8 cellular contexts compared by ENCODE assay signal in genomic region chr14:39113685-39114072, GRCh38. TPM values are rescaled to one million over a fixed set of nuclear protein-coding genes. Genes with fewer than 3 reads are reported as not detected.
DNase-seq lines count a peak whose midpoint lies in the region; ATAC-seq, FAIRE-seq and TF ChIP-seq lines count a peak whose summit lies in the region.

No MANE protein-coding gene starts in this region.

- peak overlapping the region; percentile 85 to 94 for H3K4me3 ChIP-seq in Panc1 (ENCODE audit: low read depth in 2 of 2, low read length in 2 of 2)
- peak overlapping the region; percentile 70 to 81 (median 78) for H3K4me3 ChIP-seq in esophagus muscularis mucosa
- H3K4me3 ChIP-seq in trophoblast cell (ENCODE audit: low read depth, low read length) = no peak overlapping the region

- CTCF ChIA-PET in Panc1 (lab: Charles Lee) = no interaction called here

- peak overlapping the region; percentile 98 for H3K27ac ChIP-seq in Panc1 (ENCODE audit: low read length)
- peak overlapping the region; percentile 75 to 87 (median 82) for H3K27ac ChIP-seq in esophagus muscularis mucosa (replicated peaks in 1 of 4)
- no peak overlapping the region for H3K27ac ChIP-seq in trophoblast cell (ENCODE audit: low read depth, low read length)

- no peaks in the 10 kb centered on the region for H3K27me3 ChIP-seq in Panc1 (ENCODE audit: control insufficient read depth, insufficient read depth, low read length)
- no peaks in the 10 kb centered on the region for H3K27me3 ChIP-seq in esophagus muscularis mucosa
- no peaks in the 10 kb centered on the region for H3K27me3 ChIP-seq in trophoblast cell (ENCODE audit: insufficient read depth, low read length)

- 78% methylated on average over 3 of the region's 3 CpGs for WGBS in esophagus muscularis mucosa
- no CpG with 5 or more reads among the region's 3 CpGs for WGBS in trophoblast cell (ENCODE audit: extremely low coverage, insufficient coverage, insufficient read length)

- no peak overlapping the region for H3K18ac ChIP-seq in trophoblast cell (ENCODE audit: low read length)

- FAIRE-seq in G401.6 (lab: Jason Lieb, UNC) = peak; percentile 48

- H4K91ac ChIP-seq in trophoblast cell (ENCODE audit: low read depth, low read length) = no peak overlapping the region

- TF ChIP-seq CTCF in Panc1 (IDR thresholded peaks at IDR 0.05) (no peak), esophagus muscularis mucosa (IDR thresholded peaks at IDR 0.05) (no peak)

- no peak overlapping the region for H2AK5ac ChIP-seq in trophoblast cell (ENCODE audit: low read length)

- peaks cover 3% of the 10 kb centered on the region for H3K36me3 ChIP-seq in Panc1 (ENCODE audit: control insufficient read depth, insufficient read depth, low read length)
- peaks cover 0 to 20% (median 5%) of the 10 kb centered on the region in 4 donors for H3K36me3 ChIP-seq in esophagus muscularis mucosa
- peaks cover 1 to 2% of the 10 kb centered on the region in 2 experiments for H3K36me3 ChIP-seq in trophoblast cell (ENCODE audit: control insufficient read depth in 1 of 2, insufficient read depth in 2 of 2, low read length in 2 of 2)

- peaks cover 2% of the 10 kb centered on the region for H3K79me1 ChIP-seq in trophoblast cell (ENCODE audit: low read length)

- no peak for TF ChIP-seq EP300 in esophagus muscularis mucosa (IDR thresholded peaks at IDR 0.05)

- no peak overlapping the region for H2BK12ac ChIP-seq in trophoblast cell (ENCODE audit: low read length)

- H3K9me3 ChIP-seq in Panc1 (ENCODE audit: control insufficient read depth, insufficient read depth, low read depth, low read length) = no peaks in the 10 kb centered on the region
- H3K9me3 ChIP-seq in esophagus muscularis mucosa = no peaks in the 10 kb centered on the region
- no peaks in the 10 kb centered on the region for H3K9me3 ChIP-seq in trophoblast cell (ENCODE audit: insufficient read depth, low read depth, low read length)

- no peak overlapping the region for H3K9ac ChIP-seq in trophoblast cell (ENCODE audit: low read length)

- no peak overlapping the region for H2BK5ac ChIP-seq in trophoblast cell (ENCODE audit: low read depth, low read length, poor library complexity)

- TF ChIP-seq POLR2A in esophagus muscularis mucosa (IDR thresholded peaks at IDR 0.05; ENCODE audit: low read depth) = no peak

- ATAC-seq in Panc1 (peak; percentile 18; the same call in 1 of the 2 replicates), GM21737 (IDR thresholded peaks at IDR 0.05; ENCODE audit: unreplicated experiment) (no peak)

- in situ Hi-C loops in Panc1 (cut with HindIII; ENCODE audit: low pct_unique_long_range_greater_than_20kb, low sequenced_read_pairs) = no loop called here

- POLR2A ChIA-PET in Panc1 (lab: Charles Lee) = interaction anchor here (0.6 to 0.9 kb wide), 2 partner anchors 10 to 82 kb away, joined by 3 to 7 read pairs; partner anchors contain the start of gene SEC23A

- H3K4me1 ChIP-seq in Panc1 (ENCODE audit: control insufficient read depth, insufficient read depth, low read length) (no peaks in the 10 kb centered on the region; the same call in 1 of the 2 replicates), esophagus muscularis mucosa (peaks cover 12 to 25% (median 16%) of the 10 kb centered on the region in 4 donors), trophoblast cell (ENCODE audit: control insufficient read depth in 1 of 2, insufficient read depth in 2 of 2, low read length in 2 of 2) (no peaks in the 10 kb centered on the region)

- DNase-seq in Panc1 (ENCODE audit: low read depth, low spot score) = no peak
- no peak for DNase-seq in esophagus muscularis mucosa (ENCODE audit: extremely low spot score)
- no peak for DNase-seq in trophoblast cell
- DNase-seq in activated CD8-positive, alpha-beta memory T cell treated with anti-CD3 and anti-CD28 coated beads for 24 hours = no peak
- no peak for DNase-seq in Ammon's horn (ENCODE audit: low spot score)
- DNase-seq in hypothalamus (lab: John Stamatoyannopoulos, UW) = no peak

- H3K79me2 ChIP-seq in trophoblast cell (ENCODE audit: control insufficient read depth, insufficient read depth, low read length, poor library complexity) = no peaks in the 10 kb centered on the region

- no TSS peak for BruUV-seq in Panc1 (replicated peaks; lab: Mats Ljungman, UMichigan)

- peak overlapping the region; percentile 36 for H4K8ac ChIP-seq in trophoblast cell (ENCODE audit: low read depth, low read length)

- H4K12ac ChIP-seq in trophoblast cell (ENCODE audit: low read depth, low read length) = no peak overlapping the region

- no peak overlapping the region for H3K14ac ChIP-seq in trophoblast cell (ENCODE audit: low read length)

- no peak overlapping the region for H2AFZ ChIP-seq in trophoblast cell (ENCODE audit: insufficient read depth, low read length, poor library complexity)

- H3K23ac ChIP-seq in trophoblast cell (ENCODE audit: low read length) = no peak overlapping the region

- intact Hi-C loops in Panc1 (cut with micrococcal nuclease; ENCODE audit: unreplicated experiment) (no loop called here), esophagus muscularis mucosa (cut with DNase I) (no loop called here)

- H3K4me2 ChIP-seq in trophoblast cell (ENCODE audit: low read length) = peak overlapping the region; percentile 77

- no peak overlapping the region for H2BK120ac ChIP-seq in trophoblast cell (ENCODE audit: insufficient read depth, low read length, poor library complexity)

- H3K4ac ChIP-seq in trophoblast cell (ENCODE audit: low read depth, low read length) = no peak overlapping the region

RNA-seq across cellular contexts. Expression of gene GEMIN2, which starts 0.4 kb away (rescaled TPM):
- total RNA-seq in Panc1 (2021; ENCODE audit: unreplicated experiment) (15.1 TPM), esophagus muscularis mucosa (10 to 100 TPM; 13.7 to 20.1 (median 17.7) TPM)
- 6.2 TPM for polyA plus RNA-seq in Panc1 (2012; ENCODE audit: insufficient read length)
- 7.2 and 8.5 TPM in 2 replicates for polyA plus RNA-seq in trophoblast cell (2013)

RNA-seq across cellular contexts. Expression of gene SEC23A, which starts 10.6 kb away (rescaled TPM):
- 76.7 TPM for total RNA-seq in Panc1 (2021; ENCODE audit: unreplicated experiment)
- 43.5 TPM for polyA plus RNA-seq in Panc1 (2012; ENCODE audit: insufficient read length)
- total RNA-seq in esophagus muscularis mucosa = 100 to 1,000 TPM; 181 to 222 (median 203) TPM
- polyA plus RNA-seq in trophoblast cell (2013) = 90.9 and 91.1 TPM in 2 replicates

RNA-seq across cellular contexts. Expression of gene TRAPPC6B, which starts 56.5 kb away (rescaled TPM):
- total RNA-seq in Panc1 (2021; ENCODE audit: unreplicated experiment) = 15.1 TPM
- polyA plus RNA-seq in Panc1 (2012; ENCODE audit: insufficient read length) = 6.6 TPM
- total RNA-seq in esophagus muscularis mucosa = 10 to 100 TPM; 23.9 to 40.3 (median 30.4) TPM
- 13.9 and 15.4 TPM in 2 replicates for polyA plus RNA-seq in trophoblast cell (2013)
